Comparison of ENCODE assay signal across 19 cellular contexts in the genomic region with DNA sequence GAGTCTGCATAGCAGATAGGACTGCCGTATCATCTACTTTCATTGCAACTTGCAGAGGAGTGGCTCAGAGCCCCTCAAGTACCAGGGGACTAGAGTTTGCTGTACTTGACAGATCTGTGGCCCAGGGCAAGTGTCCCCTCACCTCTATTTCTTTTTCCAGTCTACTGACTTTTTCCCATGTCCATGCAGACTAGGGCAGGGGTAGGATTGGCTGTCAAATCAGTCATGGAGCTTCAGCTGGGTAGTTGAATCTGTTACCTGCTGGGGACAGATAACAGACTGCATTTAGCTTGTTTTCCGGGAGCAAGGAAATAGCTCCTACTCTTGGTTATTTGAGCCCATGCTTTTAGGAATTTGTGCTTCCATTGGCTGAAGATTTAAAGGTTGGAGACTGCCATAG.
"Had no signal": no experiment of that assay in that cellular context is flagged by ENCODE, and none has a peak within 500 bp of the region (broad histone marks: within the 10 kb centered on the region; RNA-seq: fewer than 3 reads in every experiment).

No MANE protein-coding gene starts in this region.

- H3K9me3 ChIP-seq: SJSA1 had no signal

- H3K36me3 ChIP-seq: SJSA1 had no signal

- H3K4me1 ChIP-seq: SJSA1 had no signal

- H3K27ac ChIP-seq: HL-60, SJSA1, SK-N-MC had no signal

- H3K4me3 Mint-ChIP-seq: IgD-negative memory B cell had no signal

- DNase-seq: NCI-H1048, NCI-H1105, NCI-H1417, NCI-H1436 treated with DMSO at 0.1 percent for 48 hours, NCI-H1694, NCI-H187 treated with DMSO at 0.1 percent for 48 hours, NCI-H2029 treated with DMSO at 0.1 percent for 48 hours, NCI-H2171 treated with DMSO at 0.1 percent for 48 hours, NCI-H345, NCI-H446 treated with DMSO at 0.1 percent for 48 hours, NCI-H510A treated with DMSO at 0.1 percent for 48 hours, NCI-H526, Right ventricle myocardium superior, RPMI8226, SIG-M5 had no signal

- H3K4me3 ChIP-seq: SJSA1, SK-N-MC had no signal
